Comparison of ENCODE assay signal across 18 cellular contexts in the genomic region with DNA sequence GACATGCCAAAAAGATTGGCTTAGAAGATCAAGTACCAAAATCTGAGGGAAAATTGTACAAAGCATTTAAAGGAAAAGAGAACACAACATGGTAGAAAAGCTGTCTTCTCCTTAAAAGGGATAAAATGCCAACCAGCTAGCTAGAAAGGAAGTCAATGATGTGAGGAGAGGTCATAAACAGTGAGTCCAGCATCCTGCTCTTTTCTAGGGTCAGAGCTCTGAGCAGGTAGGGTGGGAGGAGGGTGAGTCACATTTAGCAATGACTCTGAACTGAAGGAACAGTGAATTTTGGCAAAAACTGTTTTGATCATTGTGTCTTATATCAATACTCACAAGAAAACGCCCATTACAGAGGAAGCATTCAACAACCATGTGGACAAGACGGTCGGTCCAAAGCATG.
"Had no signal": no experiment of that assay in that cellular context is flagged by ENCODE, and none has a peak within 500 bp of the region (broad histone marks: within the 10 kb centered on the region; RNA-seq: fewer than 3 reads in every experiment).

No MANE protein-coding gene starts in this region.

- H3K4me1 ChIP-seq: body of pancreas, left lung had no signal

- H3K27me3 ChIP-seq: body of pancreas, esophagus squamous epithelium, hepatocyte, left lung, neutrophil had no signal

- H3K36me3 Mint-ChIP-seq: activated naive CD4-positive, alpha-beta T cell treated with anti-CD3 and anti-CD28 coated beads, Interleukin-2, amount 50 U/mL, for 72 hours; naive thymus-derived CD8-positive, alpha-beta T cell had no signal

- DNase-seq: activated CD4-positive, alpha-beta memory T cell treated with anti-CD3 and anti-CD28 coated beads, Interleukin-2, amount 10 ng/mL, durations not matched to agents 7 days and 5 days; activated CD4-positive, alpha-beta T cell treated with anti-CD3 and anti-CD28 coated beads for 36 hours; amygdala; body of pancreas; central memory CD4-positive, alpha-beta T cell; esophagus squamous epithelium; left lung; mucosa of descending colon; naive thymus-derived CD8-positive, alpha-beta T cell; posterior cingulate gyrus; stimulated activated CD4-positive, alpha-beta T cell treated with anti-CD3 and anti-CD28 coated beads, Interleukin-4, amount 100 ng/mL, for 24 hours; stimulated activated naive CD4-positive, alpha-beta T cell had no signal

- H3K4me3 ChIP-seq: body of pancreas, coronary artery, esophagus squamous epithelium, hepatocyte, left lung, mucosa of descending colon, SK-N-MC had no signal

- H3K4me3 Mint-ChIP-seq: activated CD4-positive, alpha-beta memory T cell treated with anti-CD3 and anti-CD28 coated beads, Interleukin-2, amount 10 ng/mL, durations not matched to agents 7 days and 5 days; activated CD4-positive, alpha-beta T cell treated with anti-CD3 and anti-CD28 coated beads for 36 hours had no signal

- H3K9me3 Mint-ChIP-seq: activated CD4-positive, alpha-beta memory T cell treated with anti-CD3 and anti-CD28 coated beads, Interleukin-2, amount 10 ng/mL, durations not matched to agents 7 days and 5 days; activated naive CD4-positive, alpha-beta T cell treated with anti-CD3 and anti-CD28 coated beads, Interleukin-2, amount 50 U/mL, for 72 hours; naive thymus-derived CD8-positive, alpha-beta T cell had no signal

- H3K27ac ChIP-seq: body of pancreas, esophagus squamous epithelium, left lung, neutrophil, SK-N-MC, VCaP had no signal

- H3K27me3 Mint-ChIP-seq: activated CD4-positive, alpha-beta memory T cell treated with anti-CD3 and anti-CD28 coated beads, Interleukin-2, amount 10 ng/mL, durations not matched to agents 7 days and 5 days; activated CD4-positive, alpha-beta T cell treated with anti-CD3 and anti-CD28 coated beads for 36 hours had no signal

- H3K4me2 ChIP-seq: hepatocyte had no signal

- ATAC-seq: activated CD4-positive, alpha-beta T cell treated with anti-CD3 and anti-CD28 coated beads for 36 hours; body of pancreas; mucosa of descending colon; naive thymus-derived CD8-positive, alpha-beta T cell had no signal

- H3K4me1 Mint-ChIP-seq: activated CD4-positive, alpha-beta memory T cell treated with anti-CD3 and anti-CD28 coated beads, Interleukin-2, amount 10 ng/mL, durations not matched to agents 7 days and 5 days had no signal

- H3K27ac Mint-ChIP-seq: activated CD4-positive, alpha-beta memory T cell treated with anti-CD3 and anti-CD28 coated beads, Interleukin-2, amount 10 ng/mL, durations not matched to agents 7 days and 5 days; activated CD4-positive, alpha-beta T cell treated with anti-CD3 and anti-CD28 coated beads for 36 hours had no signal

- H3K9me3 ChIP-seq: body of pancreas, esophagus squamous epithelium, left lung, mucosa of descending colon, neutrophil had no signal

- H2AFZ ChIP-seq: hepatocyte had no signal

- H3K36me3 ChIP-seq: esophagus squamous epithelium, left lung, neutrophil had no signal
